Comparison of ENCODE assay signal across 8 cellular contexts in genomic region chr15:81256916-81257315, GRCh38.
DNase-seq lines count a peak whose midpoint lies in the region; ATAC-seq, FAIRE-seq and TF ChIP-seq lines count a peak whose summit lies in the region.

No MANE protein-coding gene starts in this region.

- no peaks in the 10 kb centered on the region for H4K20me1 ChIP-seq in neural progenitor cell (ENCODE audit: low read depth)

- DNase-seq in G401 (ENCODE audit: low spot score) (peak; percentile 74), NCI-H226 (peak; percentile 37), neural progenitor cell (ENCODE audit: low spot score) (peak; percentile 38), 8988T (no peak)
- no peak for DNase-seq in activated CD8-positive, alpha-beta memory T cell treated with anti-CD3 and anti-CD28 coated beads, Interleukin-2, amount 50 U/mL, for 4 hours

- peaks cover 2% of the 10 kb centered on the region for H3K27me3 Mint-ChIP-seq in neural progenitor cell (ENCODE audit: insufficient read depth, low read depth)

- H3F3A ChIP-seq in neural progenitor cell (ENCODE audit: low read depth), result no peaks in the 10 kb centered on the region

- no peak overlapping the region for H3K4me3 ChIP-seq in neural progenitor cell

- no peak overlapping the region for H2AFZ ChIP-seq in neural progenitor cell (replicated peaks)

- ATAC-seq in GM21737 (IDR thresholded peaks at IDR 0.05; ENCODE audit: unreplicated experiment), result no peak
- no peak for ATAC-seq in GM18502 (IDR thresholded peaks at IDR 0.05; ENCODE audit: poor library complexity, unreplicated experiment)

- peaks cover 3% of the 10 kb centered on the region for H3K27me3 ChIP-seq in neural progenitor cell

- no peaks in the 10 kb centered on the region for H3K9me3 Mint-ChIP-seq in neural progenitor cell

- H3K36me3 Mint-ChIP-seq in neural progenitor cell, result no peaks in the 10 kb centered on the region

- FAIRE-seq in endometrium (lab: Jason Lieb, UNC), result peak; percentile 86

- no peaks in the 10 kb centered on the region for H3K9me3 ChIP-seq in neural progenitor cell (ENCODE audit: low read depth)

- H3K9ac ChIP-seq in neural progenitor cell, result no peak overlapping the region

- H3K36me3 ChIP-seq in neural progenitor cell, result no peaks in the 10 kb centered on the region

- TF ChIP-seq CTCF in neural progenitor cell (IDR thresholded peaks at IDR 0.05), result peak; percentile 56

- H3K4me1 Mint-ChIP-seq in neural progenitor cell, result peaks cover 7% of the 10 kb centered on the region

- H3K4me2 ChIP-seq in neural progenitor cell, result no peak overlapping the region

- H3K4me3 Mint-ChIP-seq in neural progenitor cell, result no peak overlapping the region

- no peak overlapping the region for H3K27ac Mint-ChIP-seq in neural progenitor cell

- H3K79me2 ChIP-seq in neural progenitor cell (ENCODE audit: low read depth), result no peaks in the 10 kb centered on the region

- in situ Hi-C loops in G401 (cut with HindIII; ENCODE audit: low sequenced_read_pairs), result no loop called here

- no peak overlapping the region for H3K27ac ChIP-seq in neural progenitor cell

- no peaks in the 10 kb centered on the region for H3K4me1 ChIP-seq in neural progenitor cell

Comparison
In these comparisons a context has a peak if more than half of its experiments do, and no peak if none do; other contexts are left out.
1. DNase-seq: peak in G401 (single experiment), NCI-H226 (single experiment) and neural progenitor cell (single experiment); none in activated CD8-positive, alpha-beta memory T cell treated with anti-CD3 and anti-CD28 coated beads, Interleukin-2, amount 50 U/mL, for 4 hours (single experiment) and 8988T (single experiment).